In genomic region chr20:33992923-33993799, GRCh38 we compare ENCODE assay signal across 1 cellular context.
TF ChIP-seq lines count a peak whose summit lies in the region.

No MANE protein-coding gene starts in this region.

TF ChIP-seq in H1, 55 proteins besides CTCF, POLR2A, EP300 and RAD21 (continued from another document):
- TF ChIP-seq SIN3A (conservative IDR thresholded peaks at IDR 0.05 in 1 of 2, IDR thresholded peaks at IDR 0.05 in 1 of 2; ENCODE audit: low read depth in 1 of 2, low read length in 2 of 2) = peak; percentile 64 to 70; a peak in 1 of 4 replicates
- peak; percentile 95 for TF ChIP-seq POLR2AphosphoS5 (IDR thresholded peaks at IDR 0.05; ENCODE audit: low read depth, low read length)
- TF ChIP-seq, protein P1, sequence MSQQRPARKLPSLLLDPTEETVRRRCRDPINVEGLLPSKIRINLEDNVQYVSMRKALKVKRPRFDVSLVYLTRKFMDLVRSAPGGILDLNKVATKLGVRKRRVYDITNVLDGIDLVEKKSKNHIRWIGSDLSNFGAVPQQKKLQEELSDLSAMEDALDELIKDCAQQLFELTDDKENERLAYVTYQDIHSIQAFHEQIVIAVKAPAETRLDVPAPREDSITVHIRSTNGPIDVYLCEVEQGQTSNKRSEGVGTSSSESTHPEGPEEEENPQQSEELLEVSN (IDR thresholded peaks at IDR 0.05) = peak; percentile 45; the same call in 1 of the 2 replicates
- no peak for TF ChIP-seq GTF2F1 (IDR thresholded peaks at IDR 0.05; ENCODE audit: borderline replicate concordance, low read depth, low read length)
- no peak for TF ChIP-seq GABPA (IDR thresholded peaks at IDR 0.05; ENCODE audit: borderline replicate concordance, insufficient read depth, low read length)
- TF ChIP-seq SUZ12 (IDR thresholded peaks at IDR 0.05; ENCODE audit: low read length) = no peak
- no peak for TF ChIP-seq SP2 (IDR thresholded peaks at IDR 0.05; ENCODE audit: low read length)
- TF ChIP-seq ASH2L (IDR thresholded peaks at IDR 0.05; ENCODE audit: low read length) = no peak
- peak; percentile 90 for TF ChIP-seq CHD1 (IDR thresholded peaks at IDR 0.05; ENCODE audit: low read depth, low read length)
- TF ChIP-seq KDM1A (IDR thresholded peaks at IDR 0.05; ENCODE audit: borderline replicate concordance, low read length) = no peak
- TF ChIP-seq TAF7 (optimal IDR thresholded peaks at IDR 0.05; ENCODE audit: borderline replicate concordance, low read depth, low read length) = no peak
- no peak for TF ChIP-seq SAP30 (IDR thresholded peaks at IDR 0.05; ENCODE audit: insufficient read depth, insufficient replicate concordance, low read length)
- TF ChIP-seq, protein P2, sequence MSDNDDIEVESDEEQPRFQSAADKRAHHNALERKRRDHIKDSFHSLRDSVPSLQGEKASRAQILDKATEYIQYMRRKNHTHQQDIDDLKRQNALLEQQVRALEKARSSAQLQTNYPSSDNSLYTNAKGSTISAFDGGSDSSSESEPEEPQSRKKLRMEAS (IDR thresholded peaks at IDR 0.05) = peak; percentile 76
- no peak for TF ChIP-seq RFX5 (IDR thresholded peaks at IDR 0.05; ENCODE audit: borderline replicate concordance, low read depth, low read length)
- TF ChIP-seq POU5F1 (IDR thresholded peaks at IDR 0.05; ENCODE audit: low read depth, low read length) = no peak
- peak; percentile 17; the same call in 1 of the 2 replicates for TF ChIP-seq CREB1 (IDR thresholded peaks at IDR 0.05)
- peak; percentile 87 for TF ChIP-seq TAF1 (IDR thresholded peaks at IDR 0.05; ENCODE audit: low read depth, low read length)
- peak; percentile 70 for TF ChIP-seq PHF8 (conservative IDR thresholded peaks at IDR 0.05; ENCODE audit: low read depth, low read length)
- no peak for TF ChIP-seq KDM4A (IDR thresholded peaks at IDR 0.05; ENCODE audit: low read depth, low read length, severe bottlenecking)
